In the genomic region with DNA sequence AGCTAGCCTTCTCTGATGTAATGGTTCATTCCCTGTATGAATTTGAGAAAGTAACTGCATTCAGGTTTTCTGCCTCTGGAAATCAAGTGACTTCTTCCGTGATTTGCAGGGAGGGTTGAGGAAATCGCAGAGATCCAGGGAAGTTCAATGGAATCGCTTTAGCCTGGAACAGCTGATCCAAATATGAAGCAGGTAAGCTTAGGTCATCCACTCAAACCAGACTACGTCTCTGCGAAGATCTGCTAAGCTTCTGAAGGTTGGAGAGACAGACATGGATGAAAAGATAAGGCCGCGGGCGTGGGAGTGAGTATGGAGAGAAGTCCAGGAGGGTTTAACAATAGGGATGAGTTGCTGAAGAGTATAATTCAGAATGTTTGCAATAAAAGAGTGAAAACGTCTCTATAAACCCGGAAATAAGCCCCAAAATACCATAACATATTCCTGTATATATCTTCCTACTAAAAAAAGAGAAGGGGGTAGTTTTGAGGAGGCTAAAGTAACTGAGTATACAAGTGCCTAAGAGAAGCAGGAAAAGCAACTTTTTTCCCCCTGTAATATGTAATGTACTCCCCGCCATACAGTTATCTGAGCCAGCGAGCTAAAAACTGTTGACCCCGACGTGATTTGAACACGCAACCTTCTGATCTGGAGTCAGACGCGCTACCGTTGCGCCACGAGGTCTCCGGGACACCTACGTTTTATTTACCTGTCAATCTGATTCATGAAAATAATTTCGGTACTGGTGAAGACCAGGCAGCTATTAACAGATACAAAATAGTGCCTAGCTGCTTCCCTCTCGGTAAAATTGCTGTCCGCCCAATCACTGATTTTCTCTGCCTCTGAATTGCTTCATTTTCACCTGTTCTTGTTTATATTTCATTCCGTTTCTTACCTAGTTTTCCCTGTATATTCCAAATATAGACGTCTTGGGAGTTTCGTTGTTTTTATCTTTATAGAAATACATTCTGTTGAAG, we compare ENCODE assay signal across 8 cellular contexts. TPM values are rescaled to one million over a fixed set of nuclear protein-coding genes. Genes with fewer than 3 reads are reported as not detected.
DNase-seq lines count a peak whose midpoint lies in the region; ATAC-seq lines count a peak whose summit lies in the region.

No MANE protein-coding gene starts in this region.

- H3K9ac ChIP-seq in iPS-18a (ENCODE audit: low read length): no peak overlapping the region

- H2AFZ ChIP-seq in ACC112 (ENCODE audit: low read length, unreplicated experiment): peak overlapping the region; percentile 93

- no peaks in the 10 kb centered on the region for H3K9me3 ChIP-seq in iPS-18a (ENCODE audit: control insufficient read depth, low read depth, low read length)

- DNase-seq in H4 (ENCODE audit: low spot score): peak; percentile 66
- peak; percentile 87 for DNase-seq in NCI-H82 (lab: John Stamatoyannopoulos, UW)
- peak; percentile 60 to 64 for DNase-seq in activated T-cell treated with anti-CD3 and anti-CD28 coated beads, Interleukin-2, amount 50 U/mL, for 72 hours
- DNase-seq in putamen (ENCODE audit: low spot score): no peak

- H3K36me3 ChIP-seq in ACC112 (ENCODE audit: insufficient read depth, low read length) (no peaks in the 10 kb centered on the region), iPS-18a (ENCODE audit: control insufficient read depth, low read depth, low read length) (no peaks in the 10 kb centered on the region)

- peaks cover 0 to 3% of the 10 kb centered on the region in 2 donors for H3K36me3 Mint-ChIP-seq in activated T-cell treated with anti-CD3 and anti-CD28 coated beads, Interleukin-2, amount 50 U/mL, for 72 hours (ENCODE audit: insufficient read depth in 2 of 2)

- H3K4me1 ChIP-seq in ACC112 (ENCODE audit: control insufficient read depth, insufficient read depth, low read length, unreplicated experiment) (peaks cover 16% of the 10 kb centered on the region), iPS-18a (ENCODE audit: control insufficient read depth, low read depth, low read length) (peaks cover 4% of the 10 kb centered on the region)

- H3K4me3 ChIP-seq in ACC112 (ENCODE audit: low read depth, low read length) (peak overlapping the region; percentile 75), iPS-18a (ENCODE audit: low read length) (peak overlapping the region; percentile 90)

- peak; percentile 14 to 28 for ATAC-seq in activated T-cell treated with anti-CD3 and anti-CD28 coated beads, Interleukin-2, amount 50 U/mL, for 72 hours (replicated peaks in 1 of 2)
- ATAC-seq in GM18502 (IDR thresholded peaks at IDR 0.05; ENCODE audit: poor library complexity, unreplicated experiment) (no peak), HG02678 (IDR thresholded peaks at IDR 0.05; ENCODE audit: unreplicated experiment) (no peak)

- peak overlapping the region; percentile 95 for H3K27ac Mint-ChIP-seq in activated T-cell treated with anti-CD3 and anti-CD28 coated beads, Interleukin-2, amount 50 U/mL, for 72 hours

- H3K9me3 Mint-ChIP-seq in activated T-cell treated with anti-CD3 and anti-CD28 coated beads, Interleukin-2, amount 50 U/mL, for 72 hours: no peaks in the 10 kb centered on the region

- H3K27ac ChIP-seq in ACC112 (ENCODE audit: low read depth, low read length): peak overlapping the region; percentile 2; the same call in 1 of the 2 replicates
- H3K27ac ChIP-seq in iPS-18a (ENCODE audit: low read length): no peak overlapping the region

- H3K79me2 ChIP-seq in ACC112 (ENCODE audit: control insufficient read depth, insufficient read depth, low read length, unreplicated experiment): no peaks in the 10 kb centered on the region

- peak overlapping the region; percentile 84 to 93 for H3K4me3 Mint-ChIP-seq in activated T-cell treated with anti-CD3 and anti-CD28 coated beads, Interleukin-2, amount 50 U/mL, for 72 hours

- no peaks in the 10 kb centered on the region for H3K27me3 ChIP-seq in ACC112 (ENCODE audit: insufficient read depth, low read length)
- H3K27me3 ChIP-seq in iPS-18a (ENCODE audit: control insufficient read depth, insufficient read depth, low read length): peaks cover 46% of the 10 kb centered on the region

- H3K27me3 Mint-ChIP-seq in activated T-cell treated with anti-CD3 and anti-CD28 coated beads, Interleukin-2, amount 50 U/mL, for 72 hours (ENCODE audit: low read depth): peaks cover 13% of the 10 kb centered on the region

- peaks cover 65% of the 10 kb centered on the region for H3K4me1 Mint-ChIP-seq in activated T-cell treated with anti-CD3 and anti-CD28 coated beads, Interleukin-2, amount 50 U/mL, for 72 hours (ENCODE audit: low read depth)

RNA-seq across cellular contexts. Expression of a gene that starts 33.9 kb away (rescaled TPM):
- total RNA-seq in H4 (2014; rRNA removed; shearing (Covaris generic)): 29.6 and 32.0 TPM in 2 replicates
- 10 to 100 TPM; 51.9 to 72.0 TPM for total RNA-seq in activated T-cell treated with anti-CD3 and anti-CD28 coated beads, Interleukin-2, amount 50 U/mL, for 72 hours

RNA-seq across cellular contexts. Expression of a gene that starts 51.8 kb away (rescaled TPM):
- total RNA-seq in H4 (2014; rRNA removed; shearing (Covaris generic)): 3.6 and 6.2 TPM in 2 replicates
- total RNA-seq in activated T-cell treated with anti-CD3 and anti-CD28 coated beads, Interleukin-2, amount 50 U/mL, for 72 hours: 10 to 100 TPM; 25.7 to 33.5 TPM

Comparison
In these comparisons a context has a peak if more than half of its experiments do, and no peak if none do; other contexts are left out.
1. ATAC-seq: peak in activated T-cell treated with anti-CD3 and anti-CD28 coated beads, Interleukin-2, amount 50 U/mL, for 72 hours (2 of 2); none in GM18502 (single experiment) and HG02678 (single experiment).